ENCODE assay signal across 18 cellular contexts in the genomic region with DNA sequence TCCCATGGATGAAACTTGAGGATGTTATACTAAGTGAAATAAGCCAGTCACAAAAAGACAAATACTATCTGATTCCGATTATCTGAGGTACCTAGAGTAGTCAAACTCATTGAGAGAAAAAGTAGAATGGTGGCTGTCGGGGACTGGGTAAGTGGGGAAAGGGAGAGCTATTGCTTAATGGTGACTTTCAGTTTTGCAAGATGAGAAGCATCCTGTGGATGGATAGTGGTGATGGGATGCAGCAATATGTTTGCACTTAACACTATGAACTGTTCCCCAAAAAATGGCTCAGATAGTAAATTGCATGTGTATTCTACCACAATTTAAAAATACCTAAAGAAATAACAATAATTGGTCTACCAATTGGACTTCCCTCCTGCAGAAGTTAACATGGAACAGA.
"Had no signal": no experiment of that assay in that cellular context is flagged by ENCODE, and none has a peak within 500 bp of the region (broad histone marks: within the 10 kb centered on the region; RNA-seq: fewer than 3 reads in every experiment).

No MANE protein-coding gene starts in this region.

- H3K27ac Mint-ChIP-seq: naive thymus-derived CD4-positive, alpha-beta T cell; stimulated activated memory B cell treated with anti-CD40 and anti-IgM and Interleukin-4, amounts not matched to agents 10 μg/mL and 1 μg/mL and 100 μg/mL, for 72 hours; stimulated activated naive CD8-positive, alpha-beta T cell treated with anti-CD3 and anti-CD28 coated beads, Interleukin-15, Interleukin-2, amounts not matched to agents 100 ng/mL and 50 ng/mL, for 24 hours had no signal

- H3K36me3 ChIP-seq: colonic mucosa, heart right ventricle, neutrophil, spleen, tibial nerve had no signal

- H3K4me3 Mint-ChIP-seq: naive thymus-derived CD4-positive, alpha-beta T cell; stimulated activated memory B cell treated with anti-CD40 and anti-IgM and Interleukin-4, amounts not matched to agents 10 μg/mL and 1 μg/mL and 100 μg/mL, for 72 hours; stimulated activated naive CD8-positive, alpha-beta T cell treated with anti-CD3 and anti-CD28 coated beads, Interleukin-15, Interleukin-2, amounts not matched to agents 100 ng/mL and 50 ng/mL, for 24 hours had no signal

- H3K27ac ChIP-seq: colonic mucosa, heart right ventricle, neutrophil, psoas muscle, spleen had no signal

- H3K4me1 ChIP-seq: psoas muscle, spleen had no signal

- H3K4me1 Mint-ChIP-seq: naive thymus-derived CD4-positive, alpha-beta T cell; stimulated activated memory B cell treated with anti-CD40 and anti-IgM and Interleukin-4, amounts not matched to agents 10 μg/mL and 1 μg/mL and 100 μg/mL, for 72 hours had no signal

- H3K36me3 Mint-ChIP-seq: naive thymus-derived CD4-positive, alpha-beta T cell; stimulated activated memory B cell treated with anti-CD40 and anti-IgM and Interleukin-4, amounts not matched to agents 10 μg/mL and 1 μg/mL and 100 μg/mL, for 72 hours had no signal

- ATAC-seq: heart right ventricle; left lobe of liver; naive thymus-derived CD4-positive, alpha-beta T cell; psoas muscle; stimulated activated memory B cell treated with anti-CD40 and anti-IgM and Interleukin-4, amounts not matched to agents 10 μg/mL and 1 μg/mL and 100 μg/mL, for 72 hours had no signal

- H3K9me3 Mint-ChIP-seq: stimulated activated memory B cell treated with anti-CD40 and anti-IgM and Interleukin-4, amounts not matched to agents 10 μg/mL and 1 μg/mL and 100 μg/mL, for 72 hours; stimulated activated naive CD8-positive, alpha-beta T cell treated with anti-CD3 and anti-CD28 coated beads, Interleukin-15, Interleukin-2, amounts not matched to agents 100 ng/mL and 50 ng/mL, for 24 hours had no signal

- H3K27me3 ChIP-seq: colonic mucosa, heart right ventricle, spleen, tibial nerve had no signal

- H3K4me3 ChIP-seq: colonic mucosa, heart right ventricle, psoas muscle, spleen, tibial nerve had no signal

- DNase-seq: cerebellar nuclear complex; colonic mucosa; effector CD4-positive, alpha-beta T cell; heart right ventricle; islet precursor cell; mammary epithelial cell; naive thymus-derived CD4-positive, alpha-beta T cell; psoas muscle; retina; spleen; stimulated activated CD4-positive, alpha-beta T cell treated with anti-CD3 and anti-CD28 coated beads, Interleukin-15, amount 100 ng/mL, for 24 hours; stimulated activated CD4-positive, alpha-beta T cell treated with anti-CD3 and anti-CD28 coated beads, Interleukin-1b, Interleukin-23, amount 100 ng/mL, for 48 hours; stimulated activated CD4-positive, alpha-beta T cell treated with anti-CD3 and anti-CD28 coated beads, Interleukin-4, amount 100 ng/mL, for 24 hours had no signal

- H3K9me3 ChIP-seq: colonic mucosa, heart right ventricle, neutrophil, psoas muscle, spleen, tibial nerve had no signal
